16 cellular contexts compared by ENCODE assay signal in the genomic region with DNA sequence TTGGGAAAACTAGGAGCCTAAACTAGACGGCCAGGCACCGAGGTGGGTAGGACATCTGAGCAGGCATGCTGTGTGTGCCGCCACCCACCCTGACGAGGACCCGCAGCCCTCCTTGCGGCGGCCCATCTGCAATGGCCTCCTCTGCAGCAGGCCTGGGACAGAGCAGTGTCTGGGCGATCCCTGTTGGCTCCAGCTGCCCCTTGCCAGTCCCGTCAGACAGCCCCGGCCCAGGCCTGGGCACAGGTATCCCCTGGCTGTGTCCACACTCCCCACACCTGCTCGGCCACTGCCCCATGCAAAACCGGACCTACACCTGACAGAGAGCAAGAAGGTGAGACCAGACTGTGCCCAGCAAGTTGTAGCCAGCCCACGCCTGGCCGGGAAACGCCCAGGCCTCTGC. TPM values are rescaled to one million over a fixed set of nuclear protein-coding genes. Genes with fewer than 3 reads are reported as not detected.
DNase-seq lines count a peak whose midpoint lies in the region; ATAC-seq and TF ChIP-seq lines count a peak whose summit lies in the region.
"Had no signal": no experiment of that assay in that cellular context is flagged by ENCODE, and none has a peak within 500 bp of the region (broad histone marks: within the 10 kb centered on the region; RNA-seq: fewer than 3 reads in every experiment).

No MANE protein-coding gene starts in this region.

- no peaks in the 10 kb centered on the region for H3K9me3 Mint-ChIP-seq in CD8-positive, alpha-beta memory T cell
- H3K9me3 Mint-ChIP-seq in neural progenitor cell, result no peaks in the 10 kb centered on the region
- no peaks in the 10 kb centered on the region for H3K9me3 Mint-ChIP-seq in stimulated activated naive B cell treated with anti-CD40 and anti-IgM and Interleukin-4, amounts not matched to agents 10 μg/mL and 1 μg/mL and 100 μg/mL, for 72 hours
- H3K9me3 Mint-ChIP-seq: brain; T-helper 1 cell treated with Interleukin-12 subunit alpha and Interleukin-12 subunit beta and Interleukin-4 antibody, amounts not matched to agents 30 μg/mL and 1 μg/mL, for 36 hours had no signal

- H3F3A ChIP-seq in neural progenitor cell (ENCODE audit: low read depth), result peaks cover 24% of the 10 kb centered on the region

- H3K27ac ChIP-seq in CD8-positive, alpha-beta memory T cell (ENCODE audit: low read depth, low read length), result no peak overlapping the region
- H3K27ac ChIP-seq in Panc1 (ENCODE audit: low read length), result peak overlapping the region; percentile 84
- no peak overlapping the region for H3K27ac ChIP-seq in neural progenitor cell
- H3K27ac ChIP-seq: thoracic aorta had no signal

- peaks cover 77% of the 10 kb centered on the region for H3K4me1 ChIP-seq in CD8-positive, alpha-beta memory T cell (ENCODE audit: insufficient read depth, low read length)
- H3K4me1 ChIP-seq in Panc1 (ENCODE audit: control insufficient read depth, insufficient read depth, low read length), result peaks cover 33% of the 10 kb centered on the region
- peaks cover 30% of the 10 kb centered on the region for H3K4me1 ChIP-seq in neural progenitor cell

- no peak overlapping the region for H3K4me3 Mint-ChIP-seq in CD8-positive, alpha-beta memory T cell
- peak overlapping the region; percentile 11 for H3K4me3 Mint-ChIP-seq in neural progenitor cell
- no peak overlapping the region for H3K4me3 Mint-ChIP-seq in stimulated activated naive B cell treated with anti-CD40 and anti-IgM and Interleukin-4, amounts not matched to agents 10 μg/mL and 1 μg/mL and 100 μg/mL, for 72 hours
- H3K4me3 Mint-ChIP-seq: activated CD8-positive, alpha-beta memory T cell treated with anti-CD3 and anti-CD28 coated beads, Interleukin-2, amount 10 ng/mL, durations not matched to agents 7 days and 5 days; brain; T-helper 1 cell treated with Interleukin-12 subunit alpha and Interleukin-12 subunit beta and Interleukin-4 antibody, amounts not matched to agents 30 μg/mL and 1 μg/mL, for 36 hours had no signal

- H3K4me2 ChIP-seq in neural progenitor cell, result no peak overlapping the region

- intact Hi-C loops in Panc1 (cut with micrococcal nuclease; ENCODE audit: unreplicated experiment), result no loop called here

- H4K20me1 ChIP-seq in neural progenitor cell (ENCODE audit: low read depth), result peaks cover 13% of the 10 kb centered on the region

- no peaks in the 10 kb centered on the region for H3K27me3 ChIP-seq in CD8-positive, alpha-beta memory T cell (ENCODE audit: insufficient read depth, low read length, poor library complexity, severe bottlenecking)
- no peaks in the 10 kb centered on the region for H3K27me3 ChIP-seq in Panc1 (ENCODE audit: control insufficient read depth, insufficient read depth, low read length)
- peaks cover 46% of the 10 kb centered on the region for H3K27me3 ChIP-seq in neural progenitor cell
- H3K27me3 ChIP-seq: BE2C, ovary had no signal

- H3K4me1 Mint-ChIP-seq in CD8-positive, alpha-beta memory T cell, result peaks cover 32 to 42% (median 41%) of the 10 kb centered on the region in 3 donors
- H3K4me1 Mint-ChIP-seq in neural progenitor cell, result peaks cover 38% of the 10 kb centered on the region
- H3K4me1 Mint-ChIP-seq in stimulated activated naive B cell treated with anti-CD40 and anti-IgM and Interleukin-4, amounts not matched to agents 10 μg/mL and 1 μg/mL and 100 μg/mL, for 72 hours, result peaks cover 21 to 26% of the 10 kb centered on the region in 2 donors

- TF ChIP-seq CTCF in Panc1 (IDR thresholded peaks at IDR 0.05) (no peak), neural progenitor cell (IDR thresholded peaks at IDR 0.05) (no peak)

- BruUV-seq in Panc1 (replicated peaks; lab: Mats Ljungman, UMichigan), result no TSS peak

- no peak overlapping the region for H3K4me3 ChIP-seq in CD8-positive, alpha-beta memory T cell (ENCODE audit: low read length)
- H3K4me3 ChIP-seq in Panc1 (ENCODE audit: low read depth in 2 of 2, low read length in 2 of 2) (no peak overlapping the region), neural progenitor cell (no peak overlapping the region)
- H3K4me3 ChIP-seq: ovary, thoracic aorta had no signal

- in situ Hi-C loops in Panc1 (cut with HindIII; ENCODE audit: low pct_unique_long_range_greater_than_20kb, low sequenced_read_pairs), result no loop called here

- DNase-seq in CD8-positive, alpha-beta memory T cell, result no peak
- DNase-seq in Panc1 (ENCODE audit: low read depth, low spot score) (no peak), neural progenitor cell (ENCODE audit: low spot score) (no peak), UCSD-AML1 (lab: John Stamatoyannopoulos, UW; ENCODE audit: unreplicated experiment) (no peak), Ammon's horn (ENCODE audit: low spot score) (no peak)
- DNase-seq in stimulated activated naive B cell treated with anti-CD40 and anti-IgM and Interleukin-4, amounts not matched to agents 10 μg/mL and 1 μg/mL and 100 μg/mL, for 72 hours, result no peak
- DNase-seq: activated CD4-positive, CD25-positive, alpha-beta regulatory T cell; activated CD8-positive, alpha-beta memory T cell treated with anti-CD3 and anti-CD28 coated beads, Interleukin-2, amount 10 ng/mL, durations not matched to agents 7 days and 5 days; BE2C; NCI-H226; ovary; Right ventricle myocardium superior had no signal

- POLR2A ChIA-PET in CD8-positive, alpha-beta memory T cell (lab: Charles Lee), result interaction anchor here (3.0 kb wide), 1 partner anchor 38 kb away, joined by 25 read pairs; a partner anchor contains a TSS
- POLR2A ChIA-PET in Panc1 (lab: Charles Lee), result no interaction called here

- CTCF ChIA-PET in CD8-positive, alpha-beta memory T cell (lab: Charles Lee), result no interaction called here
- CTCF ChIA-PET in Panc1 (lab: Charles Lee), result no interaction called here

- H3K36me3 Mint-ChIP-seq in CD8-positive, alpha-beta memory T cell, result peaks cover 0 to 15% (median 1%) of the 10 kb centered on the region in 3 donors
- no peaks in the 10 kb centered on the region for H3K36me3 Mint-ChIP-seq in neural progenitor cell
- peaks cover 20% of the 10 kb centered on the region in 2 donors for H3K36me3 Mint-ChIP-seq in stimulated activated naive B cell treated with anti-CD40 and anti-IgM and Interleukin-4, amounts not matched to agents 10 μg/mL and 1 μg/mL and 100 μg/mL, for 72 hours
- H3K36me3 Mint-ChIP-seq: activated CD8-positive, alpha-beta memory T cell treated with anti-CD3 and anti-CD28 coated beads, Interleukin-2, amount 10 ng/mL, durations not matched to agents 7 days and 5 days; brain had no signal

- H3K9me3 ChIP-seq in CD8-positive, alpha-beta memory T cell (ENCODE audit: low read length), result no peaks in the 10 kb centered on the region
- H3K9me3 ChIP-seq in Panc1 (ENCODE audit: control insufficient read depth, insufficient read depth, low read depth, low read length) (no peaks in the 10 kb centered on the region), neural progenitor cell (ENCODE audit: low read depth) (no peaks in the 10 kb centered on the region)
- H3K9me3 ChIP-seq: BE2C, ovary, thoracic aorta had no signal

- H3K79me2 ChIP-seq in neural progenitor cell (ENCODE audit: low read depth), result no peaks in the 10 kb centered on the region

- no peak for ATAC-seq in Panc1
- ATAC-seq in stimulated activated naive B cell treated with anti-CD40 and anti-IgM and Interleukin-4, amounts not matched to agents 10 μg/mL and 1 μg/mL and 100 μg/mL, for 72 hours (replicated peaks), result no peak
- ATAC-seq: activated CD8-positive, alpha-beta memory T cell treated with anti-CD3 and anti-CD28 coated beads, Interleukin-2, amount 10 ng/mL, durations not matched to agents 7 days and 5 days; HCT116 had no signal

- H3K36me3 ChIP-seq in CD8-positive, alpha-beta memory T cell (ENCODE audit: insufficient read depth, low read length), result no peaks in the 10 kb centered on the region
- H3K36me3 ChIP-seq in Panc1 (ENCODE audit: control insufficient read depth, insufficient read depth, low read length) (no peaks in the 10 kb centered on the region), neural progenitor cell (no peaks in the 10 kb centered on the region)
- H3K36me3 ChIP-seq: ovary had no signal

- no peak overlapping the region for H3K9ac ChIP-seq in neural progenitor cell

- H3K27ac Mint-ChIP-seq in CD8-positive, alpha-beta memory T cell, result peak overlapping the region in 7 of 8 donors; percentile 26 to 97 (median 95)
- no peak overlapping the region for H3K27ac Mint-ChIP-seq in neural progenitor cell
- H3K27ac Mint-ChIP-seq in stimulated activated naive B cell treated with anti-CD40 and anti-IgM and Interleukin-4, amounts not matched to agents 10 μg/mL and 1 μg/mL and 100 μg/mL, for 72 hours, result no peak overlapping the region
- H3K27ac Mint-ChIP-seq: activated CD8-positive, alpha-beta memory T cell treated with anti-CD3 and anti-CD28 coated beads, Interleukin-2, amount 10 ng/mL, durations not matched to agents 7 days and 5 days had no signal

- no peaks in the 10 kb centered on the region for H3K27me3 Mint-ChIP-seq in CD8-positive, alpha-beta memory T cell
- peaks cover 13% of the 10 kb centered on the region for H3K27me3 Mint-ChIP-seq in neural progenitor cell (ENCODE audit: insufficient read depth, low read depth)
- H3K27me3 Mint-ChIP-seq in stimulated activated naive B cell treated with anti-CD40 and anti-IgM and Interleukin-4, amounts not matched to agents 10 μg/mL and 1 μg/mL and 100 μg/mL, for 72 hours, result no peaks in the 10 kb centered on the region
- H3K27me3 Mint-ChIP-seq: activated CD8-positive, alpha-beta memory T cell treated with anti-CD3 and anti-CD28 coated beads, Interleukin-2, amount 10 ng/mL, durations not matched to agents 7 days and 5 days; brain had no signal

- no peak overlapping the region for H2AFZ ChIP-seq in neural progenitor cell (replicated peaks)

RNA-seq across cellular contexts. Expression of a gene that starts 38.7 kb away (rescaled TPM):
- total RNA-seq in CD8-positive, alpha-beta memory T cell, result 10 to 100 TPM; 16.6 to 17.9 TPM
- 14.2 TPM for polyA plus RNA-seq in CD8-positive, alpha-beta memory T cell
- total RNA-seq in Panc1 (2021; ENCODE audit: unreplicated experiment), result 12.2 TPM
- 10.2 TPM for polyA plus RNA-seq in Panc1 (2012; ENCODE audit: insufficient read length)
- total RNA-seq in neural progenitor cell (ENCODE audit: low replicate concordance), result 3.0 and 11.6 TPM in 2 replicates

RNA-seq across cellular contexts. Expression of a gene that starts 38.7 kb away (rescaled TPM):
- 10 to 100 TPM; 18.1 to 23.2 TPM for total RNA-seq in CD8-positive, alpha-beta memory T cell
- 10.8 TPM for polyA plus RNA-seq in CD8-positive, alpha-beta memory T cell
- total RNA-seq in Panc1 (2021; ENCODE audit: unreplicated experiment) (26.7 TPM), neural progenitor cell (ENCODE audit: low replicate concordance) (7.3 and 16.3 TPM in 2 replicates)
- polyA plus RNA-seq in Panc1 (2012; ENCODE audit: insufficient read length), result 22.5 TPM

RNA-seq across cellular contexts. Expression of a gene that starts 48.2 kb away (rescaled TPM):
- 10 to 100 TPM; 89.3 to 93.7 TPM for total RNA-seq in CD8-positive, alpha-beta memory T cell
- polyA plus RNA-seq in CD8-positive, alpha-beta memory T cell, result 92.7 TPM
- total RNA-seq in Panc1 (2021; ENCODE audit: unreplicated experiment) (108 TPM), neural progenitor cell (ENCODE audit: low replicate concordance) (1.1 and 1.3 TPM in 2 replicates)
- 251 TPM for polyA plus RNA-seq in Panc1 (2012; ENCODE audit: insufficient read length)

RNA-seq across cellular contexts. Expression of a gene that starts 48.3 kb away (rescaled TPM):
- total RNA-seq in CD8-positive, alpha-beta memory T cell, result 10 to 100 TPM; 27.6 to 27.9 TPM
- polyA plus RNA-seq in CD8-positive, alpha-beta memory T cell, result 13.8 TPM
- 29.5 TPM for total RNA-seq in Panc1 (2021; ENCODE audit: unreplicated experiment)
- 38.4 TPM for polyA plus RNA-seq in Panc1 (2012; ENCODE audit: insufficient read length)
- total RNA-seq in neural progenitor cell (ENCODE audit: low replicate concordance), result 0.19 and 3.1 TPM in 2 replicates

Comparison
In these comparisons a context has a peak if more than half of its experiments do, and no peak if none do; other contexts are left out.
1. H3K27ac Mint-ChIP-seq: peak in CD8-positive, alpha-beta memory T cell (7 of 8); none in neural progenitor cell (single experiment) and stimulated activated naive B cell treated with anti-CD40 and anti-IgM and Interleukin-4, amounts not matched to agents 10 μg/mL and 1 μg/mL and 100 μg/mL, for 72 hours (single experiment).
2. RNA of a gene that starts 48.2 kb away (total RNA-seq): 108 TPM in Panc1 (single experiment) and 89.3 to 93.7 TPM in CD8-positive, alpha-beta memory T cell; 1.1 to 1.3 TPM in neural progenitor cell; every median in the first group is over 10 times any median in the second.